ENCODE assay signal across 22 cellular contexts in genomic region chr12:3432868-3433267, GRCh38. TPM values are rescaled to one million over a fixed set of nuclear protein-coding genes. Genes with fewer than 3 reads are reported as not detected.
DNase-seq lines count a peak whose midpoint lies in the region; ATAC-seq, FAIRE-seq and TF ChIP-seq lines count a peak whose summit lies in the region.
"Had no signal": no experiment of that assay in that cellular context is flagged by ENCODE, and none has a peak within 500 bp of the region (broad histone marks: within the 10 kb centered on the region; RNA-seq: fewer than 3 reads in every experiment).

No MANE protein-coding gene starts in this region.

- H3K4me1 ChIP-seq in DND-41 (ENCODE audit: insufficient read depth, low read length) (peaks cover 5% of the 10 kb centered on the region), KMS-11 (ENCODE audit: low read depth, poor library complexity, severe bottlenecking) (no peaks in the 10 kb centered on the region), neuronal stem cell (ENCODE audit: control insufficient read depth in 2 of 2, insufficient read depth in 1 of 2, low read depth in 1 of 2, low read length in 2 of 2) (peaks cover 4 to 5% of the 10 kb centered on the region in 2 donors)

- WGBS in neuronal stem cell (ENCODE audit: extremely low coverage in 2 of 2, insufficient read length in 2 of 2, insufficient replicate concordance in 1 of 2), 2 donors: no CpG with 5 or more reads among the region's 4 CpGs

- peaks cover under 1% of the 10 kb centered on the region for H3K27me3 ChIP-seq in DND-41 (ENCODE audit: insufficient read depth, low read length, poor library complexity)
- H3K27me3 ChIP-seq in KMS-11 (ENCODE audit: insufficient read depth, low read depth): no peaks in the 10 kb centered on the region
- no peaks in the 10 kb centered on the region for H3K27me3 ChIP-seq in bronchial epithelial cell (ENCODE audit: control insufficient read depth, insufficient read depth, low read length)
- peaks cover 0 to 3% (median 0%) of the 10 kb centered on the region in 3 experiments for H3K27me3 ChIP-seq in neuronal stem cell (ENCODE audit: control insufficient read depth in 3 of 3, insufficient read depth in 3 of 3, low read depth in 1 of 3, low read length in 3 of 3)
- H3K27me3 ChIP-seq: BLaER1 had no signal

- H3K9me3 Mint-ChIP-seq in stimulated activated memory B cell treated with anti-CD40 and anti-IgM and Interleukin-4, amounts not matched to agents 10 μg/mL and 1 μg/mL and 100 μg/mL, for 72 hours: peaks cover 7% of the 10 kb centered on the region

- H3K36me3 Mint-ChIP-seq in stimulated activated memory B cell treated with anti-CD40 and anti-IgM and Interleukin-4, amounts not matched to agents 10 μg/mL and 1 μg/mL and 100 μg/mL, for 72 hours: no peaks in the 10 kb centered on the region

- H3K79me2 ChIP-seq in DND-41 (ENCODE audit: insufficient read depth, low read length) (no peaks in the 10 kb centered on the region), KMS-11 (ENCODE audit: insufficient read depth, low read depth) (no peaks in the 10 kb centered on the region)

- H3K9me3 ChIP-seq in DND-41 (ENCODE audit: insufficient read depth, low read length, severe bottlenecking): peaks cover 4% of the 10 kb centered on the region
- no peaks in the 10 kb centered on the region for H3K9me3 ChIP-seq in neuronal stem cell (replicated peaks in 1 of 2; ENCODE audit: control insufficient read depth in 2 of 2, insufficient read depth in 1 of 2, low read depth in 1 of 2, low read length in 2 of 2)

- H4K8ac ChIP-seq in neuronal stem cell (ENCODE audit: low read depth, low read length): no peak overlapping the region

- no peak overlapping the region for H3K18ac ChIP-seq in neuronal stem cell (ENCODE audit: low read length)

- peak; percentile 13 for FAIRE-seq in bronchial epithelial cell (lab: Jason Lieb, UNC)
- FAIRE-seq: H54 had no signal

- ATAC-seq in DND-41 (ENCODE audit: insufficient read depth, low read depth): no peak
- no peak for ATAC-seq in stimulated activated memory B cell treated with anti-CD40 and anti-IgM and Interleukin-4, amounts not matched to agents 10 μg/mL and 1 μg/mL and 100 μg/mL, for 72 hours

- no peak overlapping the region for H4K91ac ChIP-seq in neuronal stem cell (ENCODE audit: low read depth, low read length, poor library complexity)

- H2BK15ac ChIP-seq in neuronal stem cell (ENCODE audit: low read length): no peak overlapping the region

- H3K27ac Mint-ChIP-seq in stimulated activated memory B cell treated with anti-CD40 and anti-IgM and Interleukin-4, amounts not matched to agents 10 μg/mL and 1 μg/mL and 100 μg/mL, for 72 hours: no peak overlapping the region

- H3K36me3 ChIP-seq in DND-41 (ENCODE audit: insufficient read depth, low read length) (no peaks in the 10 kb centered on the region), KMS-11 (ENCODE audit: insufficient read depth) (no peaks in the 10 kb centered on the region), bronchial epithelial cell (ENCODE audit: control insufficient read depth, insufficient read depth, low read length) (no peaks in the 10 kb centered on the region), neuronal stem cell (replicated peaks in 1 of 2; ENCODE audit: control insufficient read depth in 2 of 2, insufficient read depth in 2 of 2, low read length in 2 of 2) (no peaks in the 10 kb centered on the region)
- H3K36me3 ChIP-seq: BLaER1 had no signal

- H3K14ac ChIP-seq in neuronal stem cell (ENCODE audit: low read length): no peak overlapping the region

- H3K4me3 ChIP-seq in DND-41 (ENCODE audit: low read depth in 1 of 2, low read length in 2 of 2): no peak overlapping the region
- H3K4me3 ChIP-seq in KMS-11 (IDR thresholded peaks at IDR 0.05; ENCODE audit: insufficient read depth, low read depth, low read length): no peak overlapping the region
- H3K4me3 ChIP-seq in bronchial epithelial cell (ENCODE audit: low read depth, low read length): no peak overlapping the region
- H3K4me3 ChIP-seq in neuronal stem cell (ENCODE audit: low read length in 2 of 2): no peak overlapping the region
- H3K4me3 ChIP-seq: BLaER1 had no signal

- H3K23ac ChIP-seq in neuronal stem cell (ENCODE audit: low read depth, low read length, poor library complexity): no peak overlapping the region

- H3K4me3 Mint-ChIP-seq in stimulated activated memory B cell treated with anti-CD40 and anti-IgM and Interleukin-4, amounts not matched to agents 10 μg/mL and 1 μg/mL and 100 μg/mL, for 72 hours: no peak overlapping the region

- H4K20me1 ChIP-seq in DND-41 (ENCODE audit: insufficient read depth, low read length) (no peaks in the 10 kb centered on the region), KMS-11 (ENCODE audit: insufficient read depth) (no peaks in the 10 kb centered on the region)
- H4K20me1 ChIP-seq: BLaER1 had no signal

- no peaks in the 10 kb centered on the region for H3K79me1 ChIP-seq in neuronal stem cell (ENCODE audit: low read depth, low read length)

- H2AK5ac ChIP-seq in neuronal stem cell (ENCODE audit: low read depth, low read length): no peak overlapping the region

- H3K27ac ChIP-seq in DND-41 (ENCODE audit: low read length) (no peak overlapping the region), KMS-11 (no peak overlapping the region), neuronal stem cell (replicated peaks; ENCODE audit: low read length) (no peak overlapping the region)
- H3K27ac ChIP-seq: BLaER1, HL-60 had no signal

- H3K4me2 ChIP-seq in DND-41 (ENCODE audit: insufficient read depth, low read length) (no peak overlapping the region), KMS-11 (no peak overlapping the region), neuronal stem cell (ENCODE audit: insufficient read depth, low read length, poor library complexity, severe bottlenecking) (no peak overlapping the region)

- DNase-seq in DND-41: no peak
- no peak for DNase-seq in bronchial epithelial cell (ENCODE audit: low read depth)
- DNase-seq in neuronal stem cell (ENCODE audit: low spot score): no peak
- no peak for DNase-seq in CD1c-positive myeloid dendritic cell (ENCODE audit: extremely low spot score)
- DNase-seq in effector CD4-positive, alpha-beta T cell: no peak
- DNase-seq: ACHN; CD4-positive, alpha-beta memory T cell; GDM1; KG1; NCI-H1105; NCI-H146; NCI-H2081; NCI-H2171 treated with DMSO at 0.1 percent for 48 hours; NCI-H446 treated with DMSO at 0.1 percent for 48 hours; NCI-H526 treated with DMSO at 0.1 percent for 48 hours; SIG-M5 had no signal

- H3K9ac ChIP-seq in DND-41 (ENCODE audit: low read depth, low read length) (no peak overlapping the region), KMS-11 (no peak overlapping the region), neuronal stem cell (ENCODE audit: low read depth, low read length, poor library complexity) (no peak overlapping the region)
- H3K9ac ChIP-seq: BLaER1 had no signal

- peaks cover 27% of the 10 kb centered on the region for H3K27me3 Mint-ChIP-seq in stimulated activated memory B cell treated with anti-CD40 and anti-IgM and Interleukin-4, amounts not matched to agents 10 μg/mL and 1 μg/mL and 100 μg/mL, for 72 hours

- TF ChIP-seq CTCF in DND-41 (IDR thresholded peaks at IDR 0.05; ENCODE audit: borderline replicate concordance, extremely low read depth, low read length, poor library complexity, severe bottlenecking) (no peak), KMS-11 (conservative IDR thresholded peaks at IDR 0.05; ENCODE audit: low read depth, low read length) (no peak), bronchial epithelial cell (IDR thresholded peaks at IDR 0.05; ENCODE audit: insufficient read depth, low read length, severe bottlenecking) (no peak)

- H2BK5ac ChIP-seq in neuronal stem cell (ENCODE audit: low read length): no peak overlapping the region

- H2BK12ac ChIP-seq in neuronal stem cell (ENCODE audit: low read length): no peak overlapping the region

- H3K4ac ChIP-seq in neuronal stem cell (ENCODE audit: low read length): no peak overlapping the region

- H2AFZ ChIP-seq in DND-41 (ENCODE audit: low read depth, low read length) (peak overlapping the region; percentile 26; the same call in 1 of the 2 replicates), KMS-11 (ENCODE audit: low read depth) (peak overlapping the region; percentile 67; the same call in 1 of the 2 replicates), neuronal stem cell (ENCODE audit: low read length) (peak overlapping the region; percentile 85)

- no peak overlapping the region for H2BK120ac ChIP-seq in neuronal stem cell (ENCODE audit: low read depth, low read length)

- H3K4me1 Mint-ChIP-seq in stimulated activated memory B cell treated with anti-CD40 and anti-IgM and Interleukin-4, amounts not matched to agents 10 μg/mL and 1 μg/mL and 100 μg/mL, for 72 hours: peaks cover 10% of the 10 kb centered on the region

RNA-seq across cellular contexts. Expression of gene PRMT8, which starts 58.1 kb away (rescaled TPM):
- total RNA-seq in bronchial epithelial cell: 0.51 and 1.8 TPM in 2 replicates
- polyA plus RNA-seq in neuronal stem cell (2013, experiment 1 of 2): 0.93 TPM
- polyA plus RNA-seq in neuronal stem cell (2013, experiment 2 of 2): 0.86 TPM
- total RNA-seq: CD4-positive, alpha-beta memory T cell; HT1080 had no signal
- polyA plus RNA-seq: CD4-positive, alpha-beta memory T cell had no signal

Comparison
In these comparisons a context has a peak if more than half of its experiments do, and no peak if none do; other contexts are left out.
1. H2AFZ ChIP-seq: peak in every context shown above with its lines; median percentile 85 in neuronal stem cell; 67 in KMS-11; 26 in DND-41.